22 cellular contexts compared by ENCODE assay signal in genomic region chr18:38539373-38539772, GRCh38.
A peak's percentile ranks its signal among the peaks of the same experiment; 100 is the strongest.
DNase-seq lines count a peak whose midpoint lies in the region; ATAC-seq and TF ChIP-seq lines count a peak whose summit lies in the region.
"Had no signal": no experiment of that assay in that cellular context is flagged by ENCODE, and none has a peak within 500 bp of the region (broad histone marks: within the 10 kb centered on the region; RNA-seq: fewer than 3 reads in every experiment).

No MANE protein-coding gene starts in this region.

- peak; percentile 65 for DNase-seq in NCI-H748 (lab: John Stamatoyannopoulos, UW; ENCODE audit: unreplicated experiment)
- no peak for DNase-seq in NCI-H748 treated with DMSO at 0.1 percent for 48 hours (lab: John Stamatoyannopoulos, UW)
- DNase-seq in NCI-H524 (lab: John Stamatoyannopoulos, UW) = peak; percentile 72 to 90
- peak; percentile 43 for DNase-seq in retina
- DNase-seq in activated CD4-positive, alpha-beta memory T cell treated with anti-CD3 and anti-CD28 coated beads, Interleukin-2, amount 10 ng/mL, durations not matched to agents 7 days and 5 days = no peak
- DNase-seq: activated gamma-delta T cell; activated naive CD8-positive, alpha-beta T cell treated with anti-CD3 and anti-CD28 coated beads, Interleukin-2, amount 10 ng/mL, durations not matched to agents 7 days and 5 days; activated T-cell treated with anti-CD3 and anti-CD28 coated beads, Interleukin-2, amount 50 U/mL, for 24 hours; Caco-2; central memory CD4-positive, alpha-beta T cell; gastrocnemius medialis; KG1; NCI-H187; NCI-H526 treated with DMSO at 0.1 percent for 48 hours; SK-N-SH; stimulated activated naive CD4-positive, alpha-beta T cell had no signal

- peak overlapping the region in 1 of 5 experiments; percentile 42 for H3K4me3 Mint-ChIP-seq in brain
- no peak overlapping the region for H3K4me3 Mint-ChIP-seq in activated CD4-positive, alpha-beta memory T cell treated with anti-CD3 and anti-CD28 coated beads, Interleukin-2, amount 10 ng/mL, durations not matched to agents 7 days and 5 days
- H3K4me3 Mint-ChIP-seq: activated naive CD8-positive, alpha-beta T cell treated with anti-CD3 and anti-CD28 coated beads, Interleukin-2, amount 10 ng/mL, durations not matched to agents 7 days and 5 days; activated T-cell treated with anti-CD3 and anti-CD28 coated beads, Interleukin-2, amount 50 U/mL, for 24 hours; memory B cell; T-helper 1 cell treated with Interleukin-12 subunit alpha and Interleukin-12 subunit beta and Interleukin-4 antibody, amounts not matched to agents 30 μg/mL and 1 μg/mL, for 36 hours had no signal

- no peaks in the 10 kb centered on the region for H3K36me3 Mint-ChIP-seq in brain
- no peaks in the 10 kb centered on the region for H3K36me3 Mint-ChIP-seq in activated CD4-positive, alpha-beta memory T cell treated with anti-CD3 and anti-CD28 coated beads, Interleukin-2, amount 10 ng/mL, durations not matched to agents 7 days and 5 days (ENCODE audit: low read depth)
- H3K36me3 Mint-ChIP-seq: activated naive CD8-positive, alpha-beta T cell treated with anti-CD3 and anti-CD28 coated beads, Interleukin-2, amount 10 ng/mL, durations not matched to agents 7 days and 5 days; memory B cell had no signal

- ATAC-seq in HG03280 (IDR thresholded peaks at IDR 0.05; ENCODE audit: unreplicated experiment) (no peak), GM19397 (IDR thresholded peaks at IDR 0.05; ENCODE audit: unreplicated experiment) (no peak)
- ATAC-seq: gastrocnemius medialis, left lobe of liver had no signal

- POLR2A ChIA-PET in activated CD4-positive, alpha-beta memory T cell treated with anti-CD3 and anti-CD28 coated beads, Interleukin-2, amount 10 ng/mL, durations not matched to agents 7 days and 5 days (lab: Charles Lee) = no interaction called here

- H3K9me3 Mint-ChIP-seq in brain = peaks cover 4 to 35% (median 13%) of the 10 kb centered on the region in 5 experiments
- peaks cover 4% of the 10 kb centered on the region for H3K9me3 Mint-ChIP-seq in activated CD4-positive, alpha-beta memory T cell treated with anti-CD3 and anti-CD28 coated beads, Interleukin-2, amount 10 ng/mL, durations not matched to agents 7 days and 5 days

- peaks cover 15% of the 10 kb centered on the region for H3K4me1 Mint-ChIP-seq in brain
- no peaks in the 10 kb centered on the region for H3K4me1 Mint-ChIP-seq in activated CD4-positive, alpha-beta memory T cell treated with anti-CD3 and anti-CD28 coated beads, Interleukin-2, amount 10 ng/mL, durations not matched to agents 7 days and 5 days
- H3K4me1 Mint-ChIP-seq: activated naive CD8-positive, alpha-beta T cell treated with anti-CD3 and anti-CD28 coated beads, Interleukin-2, amount 10 ng/mL, durations not matched to agents 7 days and 5 days; memory B cell had no signal

- H3K27me3 Mint-ChIP-seq in brain = no peaks in the 10 kb centered on the region
- no peaks in the 10 kb centered on the region for H3K27me3 Mint-ChIP-seq in activated CD4-positive, alpha-beta memory T cell treated with anti-CD3 and anti-CD28 coated beads, Interleukin-2, amount 10 ng/mL, durations not matched to agents 7 days and 5 days
- H3K27me3 Mint-ChIP-seq: activated naive CD8-positive, alpha-beta T cell treated with anti-CD3 and anti-CD28 coated beads, Interleukin-2, amount 10 ng/mL, durations not matched to agents 7 days and 5 days; activated T-cell treated with anti-CD3 and anti-CD28 coated beads, Interleukin-2, amount 50 U/mL, for 24 hours; memory B cell had no signal

- peak overlapping the region in 3 of 5 experiments; percentile 35 to 83 (median 36) for H3K27ac Mint-ChIP-seq in brain
- no peak overlapping the region for H3K27ac Mint-ChIP-seq in activated CD4-positive, alpha-beta memory T cell treated with anti-CD3 and anti-CD28 coated beads, Interleukin-2, amount 10 ng/mL, durations not matched to agents 7 days and 5 days
- H3K27ac Mint-ChIP-seq: activated naive CD8-positive, alpha-beta T cell treated with anti-CD3 and anti-CD28 coated beads, Interleukin-2, amount 10 ng/mL, durations not matched to agents 7 days and 5 days; activated T-cell treated with anti-CD3 and anti-CD28 coated beads, Interleukin-2, amount 50 U/mL, for 24 hours; memory B cell; T-helper 1 cell treated with Interleukin-12 subunit alpha and Interleukin-12 subunit beta and Interleukin-4 antibody, amounts not matched to agents 30 μg/mL and 1 μg/mL, for 36 hours had no signal

- CTCF ChIA-PET in activated CD4-positive, alpha-beta memory T cell treated with anti-CD3 and anti-CD28 coated beads, Interleukin-2, amount 10 ng/mL, durations not matched to agents 7 days and 5 days (lab: Charles Lee) = no interaction called here

- no peak for TF ChIP-seq CTCF in brain (conservative IDR thresholded peaks at IDR 0.05)

Comparison
In these comparisons a context has a peak if more than half of its experiments do, and no peak if none do; other contexts are left out.
1. DNase-seq: peak in NCI-H748 (single experiment), NCI-H524 (2 of 2) and retina (single experiment); none in NCI-H748 treated with DMSO at 0.1 percent for 48 hours (single experiment) and activated CD4-positive, alpha-beta memory T cell treated with anti-CD3 and anti-CD28 coated beads, Interleukin-2, amount 10 ng/mL, durations not matched to agents 7 days and 5 days (single experiment).